In the genomic region with DNA sequence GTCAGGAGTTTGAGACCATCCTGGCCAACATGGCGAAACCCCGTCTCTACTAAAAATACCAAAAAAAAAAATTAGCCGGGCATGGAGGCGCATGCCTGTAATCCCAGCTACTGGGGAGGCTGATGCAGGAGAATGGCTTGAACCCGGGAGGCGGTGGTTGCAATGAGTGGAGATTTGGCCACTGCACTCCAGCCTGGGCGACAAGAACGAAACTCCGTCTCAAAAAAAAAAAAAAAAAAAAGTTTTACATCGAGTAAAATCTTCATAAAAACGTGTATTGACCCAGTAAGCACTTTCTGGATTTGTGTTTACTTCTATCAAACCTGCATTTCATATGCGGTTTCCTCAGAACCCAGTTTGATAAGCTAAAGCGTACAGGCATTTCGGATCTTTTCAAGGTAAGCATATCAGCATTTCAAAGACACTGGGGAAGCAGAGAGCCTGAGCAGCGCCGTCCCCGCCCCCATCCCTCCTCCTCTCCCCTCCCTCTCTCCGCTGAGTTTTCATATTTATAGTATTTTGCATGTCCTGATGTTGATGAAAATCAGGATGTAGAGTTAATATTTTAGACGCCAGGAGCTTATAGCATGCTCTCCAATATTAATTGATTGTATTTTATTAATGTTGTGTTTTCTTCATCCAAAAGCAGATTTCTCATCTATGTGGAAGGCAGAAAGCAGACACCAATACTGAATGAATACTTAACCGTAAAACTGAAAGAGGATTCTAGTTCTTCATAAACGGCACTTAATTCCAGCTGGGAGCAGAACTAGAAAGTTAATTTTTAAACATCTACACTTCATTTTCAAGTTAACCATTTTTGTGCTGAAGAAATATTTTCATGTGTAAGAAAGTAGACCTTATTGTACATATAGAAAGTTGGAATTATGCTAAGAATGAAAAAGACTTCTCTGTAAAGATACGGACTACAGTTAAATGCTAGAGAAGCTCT, we compare ENCODE assay signal across 9 cellular contexts. TPM values are rescaled to one million over a fixed set of nuclear protein-coding genes. Genes with fewer than 3 reads are reported as not detected.
A peak's percentile ranks its signal among the peaks of the same experiment; 100 is the strongest.
DNase-seq lines count a peak whose midpoint lies in the region; ATAC-seq, FAIRE-seq and TF ChIP-seq lines count a peak whose summit lies in the region.
"Had no signal": no experiment of that assay in that cellular context is flagged by ENCODE, and none has a peak within 500 bp of the region (broad histone marks: within the 10 kb centered on the region; RNA-seq: fewer than 3 reads in every experiment).

No MANE protein-coding gene starts in this region.

- BruUV-seq in K562 (replicated peaks; lab: Mats Ljungman, UMichigan): no TSS peak

- no peaks in the 10 kb centered on the region for H3K9me1 ChIP-seq in K562 (ENCODE audit: control insufficient read depth, insufficient read depth, low read length)

- intact Hi-C loops in K562 (cut with micrococcal nuclease): no loop called here

- H3K27ac ChIP-seq in ACC112 (ENCODE audit: low read depth, low read length): no peak overlapping the region
- no peak overlapping the region for H3K27ac ChIP-seq in HUES48 (ENCODE audit: low read depth, low read length)
- H3K27ac ChIP-seq in K562 (ENCODE audit: extremely low read depth, low read depth, low read length): no peak overlapping the region
- no peak overlapping the region for H3K27ac ChIP-seq in muscle layer of colon (ENCODE audit: low read depth, low read length)

- 2% methylated on average over 14 of the region's 22 CpGs for WGBS in K562 (ENCODE audit: insufficient coverage, low coverage, missing lambda C conversion rate)

- no peak for TF ChIP-seq EP300 in K562 (IDR thresholded peaks at IDR 0.05; ENCODE audit: low read length)

- DNase-seq in K562 (ENCODE audit: extremely low read depth in 1 of 4, low spot score in 3 of 4) (peak in 2 of 4 experiments; percentile 43 to 51), NCI-H2081 treated with DMSO at 0.1 percent for 48 hours (lab: John Stamatoyannopoulos, UW) (no peak)

- no peaks in the 10 kb centered on the region for H3K27me3 ChIP-seq in ACC112 (ENCODE audit: insufficient read depth, low read length)
- no peaks in the 10 kb centered on the region for H3K27me3 ChIP-seq in HUES48 (ENCODE audit: control insufficient read depth, insufficient read depth, low read length)
- no peaks in the 10 kb centered on the region for H3K27me3 ChIP-seq in K562 (ENCODE audit: control insufficient read depth in 2 of 2, insufficient read depth in 2 of 2, low read length in 2 of 2)
- H3K27me3 ChIP-seq in muscle layer of colon (ENCODE audit: control insufficient read depth in 1 of 2, insufficient read depth in 2 of 2, low read length in 2 of 2): no peaks in the 10 kb centered on the region

- ATAC-seq in K562 (peak; percentile 70), esophagus mucosa (no peak), HG03108 (IDR thresholded peaks at IDR 0.05; ENCODE audit: unreplicated experiment) (no peak), GM19351 (IDR thresholded peaks at IDR 0.05; ENCODE audit: unreplicated experiment) (no peak)
- ATAC-seq: GM12878 had no signal

- no peak for TF ChIP-seq POLR2A in K562 (conservative IDR thresholded peaks at IDR 0.05)

- no peak for TF ChIP-seq RAD21 in K562 (CRISPR knock-in tag; conservative IDR thresholded peaks at IDR 0.05 in 1 of 2, IDR thresholded peaks at IDR 0.05 in 1 of 2)

- H3K9ac ChIP-seq in HUES48 (ENCODE audit: low read depth, low read length) (no peak overlapping the region), K562 (ENCODE audit: insufficient read depth in 1 of 2, low read depth in 2 of 2, low read length in 2 of 2) (no peak overlapping the region), muscle layer of colon (ENCODE audit: low read length) (no peak overlapping the region)

- H3K4me3 ChIP-seq in ACC112 (ENCODE audit: low read depth, low read length): peak overlapping the region; percentile 81
- H3K4me3 ChIP-seq in HUES48 (ENCODE audit: low read depth, low read length): peak overlapping the region; percentile 47; the same call in 1 of the 2 replicates
- H3K4me3 ChIP-seq in K562: no peak overlapping the region
- peak overlapping the region; percentile 23 to 41 for H3K4me3 ChIP-seq in muscle layer of colon (ENCODE audit: low read depth in 1 of 2, low read length in 2 of 2)
- H3K4me3 ChIP-seq: GM12878 had no signal

- peaks cover 2% of the 10 kb centered on the region for H3K4me1 ChIP-seq in ACC112 (ENCODE audit: control insufficient read depth, insufficient read depth, low read length, unreplicated experiment)
- peaks cover 8% of the 10 kb centered on the region for H3K4me1 ChIP-seq in HUES48 (ENCODE audit: control insufficient read depth, insufficient read depth, low read length)
- peaks cover 3 to 9% of the 10 kb centered on the region in 2 experiments; a peak in 2 of 5 replicates for H3K4me1 ChIP-seq in K562 (replicated peaks in 1 of 2; ENCODE audit: control insufficient read depth in 2 of 2, insufficient read depth in 2 of 2, low read length in 2 of 2)
- H3K4me1 ChIP-seq in muscle layer of colon (ENCODE audit: insufficient read depth, low read length): no peaks in the 10 kb centered on the region

- no peaks in the 10 kb centered on the region for H3K9me3 ChIP-seq in HUES48 (ENCODE audit: control insufficient read depth, insufficient read depth, low read length)
- H3K9me3 ChIP-seq in K562 (replicated peaks; ENCODE audit: control insufficient read depth, insufficient read depth, low read depth, low read length): no peaks in the 10 kb centered on the region
- no peaks in the 10 kb centered on the region for H3K9me3 ChIP-seq in muscle layer of colon (ENCODE audit: low read length)

- CTCF ChIA-PET in K562 (lab: Yijun Ruan, JAX; ENCODE audit: low intra/inter-chr PET ratio): no interaction called here

- POLR2A ChIA-PET in K562 (lab: Yijun Ruan, JAX): interaction anchor here (0.6 to 0.7 kb wide), 2 partner anchors 12 to 179 kb away, joined by 3 read pairs; no protein-coding TSS in a partner anchor

- in situ Hi-C loops in K562 (cut with MboI): no loop called here

- peak; percentile 48 for FAIRE-seq in K562 (lab: Jason Lieb, UNC)
- FAIRE-seq: GM12878 had no signal

- H2AFZ ChIP-seq in ACC112 (ENCODE audit: low read length, unreplicated experiment) (peak overlapping the region; percentile 97), K562 (ENCODE audit: low read depth, low read length) (peak overlapping the region; percentile 65)

- no peak for TF ChIP-seq CTCF in K562 (IDR thresholded peaks at IDR 0.05 in 2 of 3, conservative IDR thresholded peaks at IDR 0.05 in 1 of 3; ENCODE audit: insufficient read depth in 2 of 3, low read depth in 1 of 3, low read length in 3 of 3)

- 0 out of 2 replicates have a peak overlapping the region, but pooled peaks have one; percentile 43 for H3K4me2 ChIP-seq in K562 (ENCODE audit: insufficient read depth, low read length)

- H3K36me3 ChIP-seq in ACC112 (ENCODE audit: insufficient read depth, low read length) (no peaks in the 10 kb centered on the region), HUES48 (ENCODE audit: control insufficient read depth, insufficient read depth, low read length) (no peaks in the 10 kb centered on the region), K562 (ENCODE audit: control insufficient read depth, insufficient read depth, low read length) (no peaks in the 10 kb centered on the region), muscle layer of colon (ENCODE audit: insufficient read depth, low read length) (no peaks in the 10 kb centered on the region)

- H3K79me2 ChIP-seq in ACC112 (ENCODE audit: control insufficient read depth, insufficient read depth, low read length, unreplicated experiment) (no peaks in the 10 kb centered on the region), K562 (ENCODE audit: control insufficient read depth, insufficient read depth, low read length) (no peaks in the 10 kb centered on the region)

- no peaks in the 10 kb centered on the region for H4K20me1 ChIP-seq in K562 (replicated peaks; ENCODE audit: control insufficient read depth, insufficient read depth, low read length)

TF ChIP-seq in K562, 482 proteins besides CTCF, POLR2A, EP300 and RAD21 (continues in another document):
- TF ChIP-seq IRF2 (CRISPR knock-in tag; IDR thresholded peaks at IDR 0.05): no peak

RNA-seq across cellular contexts. Expression of gene HIP1R, which starts 9.2 kb away (rescaled TPM):
- 70.1 and 194 TPM in 2 replicates for total RNA-seq in K562 (2011; cell fraction: chromatin; rRNA removed; ENCODE audit: low replicate concordance)
- 103 and 109 TPM in 2 replicates for total RNA-seq in K562 (2011; cell fraction: nucleolus; rRNA removed)
- total RNA-seq in K562 (2011; cell fraction: nucleoplasm; rRNA removed): 63.5 and 76.8 TPM in 2 replicates
- total RNA-seq in K562 (2014; rRNA removed) (29.2 and 30.4 TPM in 2 replicates), K562 (2014; rRNA removed; fragmentation: Illumina TruSeq; extraction: Trizol) (6.4 and 8.6 TPM in 2 replicates), K562 (2015; rRNA removed; fragmentation: Illumina TruSeq; extraction: Trizol) (12.0 and 13.2 TPM in 2 replicates), K562 (2021) (27.8 and 31.0 TPM in 2 replicates), esophagus mucosa (26.4 TPM)
- polyA plus RNA-seq in K562 (2011; rRNA removed) (14.2 and 17.2 TPM in 2 replicates), K562 (2014; fragmentation: Illumina TruSeq; extraction: Trizol) (21.7 and 33.6 TPM in 2 replicates), K562 (2014; fragmentation: Nextera tagmentation; extraction: Ambion mirVana) (under 1 TPM; 0.15 to 0.45 TPM), K562 (2014; rRNA removed) (27.0 and 29.1 TPM in 2 replicates)
- polyA plus RNA-seq in K562 (2011; cell fraction: cytosol; rRNA removed): 8.8 and 22.2 TPM in 2 replicates
- polyA plus RNA-seq in K562 (2011; cell fraction: nucleus; rRNA removed): 107 and 176 TPM in 2 replicates
- polyA plus RNA-seq in K562 (2012): 15.6 and 30.3 TPM in 2 replicates
- 5.7 and 11.0 TPM in 2 replicates for polyA minus RNA-seq in K562 (2011; rRNA and poly(A)+ RNA removed)
- polyA minus RNA-seq in K562 (2011; cell fraction: cytosol; rRNA and poly(A)+ RNA removed): 6.4 and 7.5 TPM in 2 replicates
- 23.3 and 26.9 TPM in 2 replicates for polyA minus RNA-seq in K562 (2011; cell fraction: nucleus; rRNA and poly(A)+ RNA removed)

RNA-seq across cellular contexts. Expression of gene CCDC62, which starts 51.7 kb away (rescaled TPM):
- total RNA-seq in K562 (2011; cell fraction: chromatin; rRNA removed; ENCODE audit: low replicate concordance): 2.5 and 7.2 TPM in 2 replicates
- total RNA-seq in K562 (2011; cell fraction: nucleolus; rRNA removed): 0.67 and 1.7 TPM in 2 replicates
- total RNA-seq in K562 (2011; cell fraction: nucleoplasm; rRNA removed): 1.9 and 3.3 TPM in 2 replicates
- 0.49 and 1.0 TPM in 2 replicates for total RNA-seq in K562 (2014; rRNA removed)
- 1.4 and 1.6 TPM in 2 replicates for total RNA-seq in K562 (2014; rRNA removed; fragmentation: Illumina TruSeq; extraction: Trizol)
- total RNA-seq in K562 (2015; rRNA removed; fragmentation: Illumina TruSeq; extraction: Trizol): 1.1 and 1.4 TPM in 2 replicates
- total RNA-seq in K562 (2021): 0.74 and 0.75 TPM in 2 replicates
- 0.78 and 0.91 TPM in 2 replicates for polyA plus RNA-seq in K562 (2011; rRNA removed)
- polyA plus RNA-seq in K562 (2011; cell fraction: cytosol; rRNA removed): 0.10 and 0.24 TPM in 2 replicates
- polyA plus RNA-seq in K562 (2011; cell fraction: nucleus; rRNA removed): 0.88 and 1.1 TPM in 2 replicates
- polyA plus RNA-seq in K562 (2012): 0.25 and 1.00 TPM in 2 replicates
- polyA plus RNA-seq in K562 (2014; fragmentation: Illumina TruSeq; extraction: Trizol): 0.33 and 0.65 TPM in 2 replicates
- polyA plus RNA-seq in K562 (2014; fragmentation: Nextera tagmentation; extraction: Ambion mirVana): under 1 TPM; 0.03 to 0.25 TPM
- polyA plus RNA-seq in K562 (2014; rRNA removed): 0.38 and 0.94 TPM in 2 replicates
- 3.4 and 5.4 TPM in 2 replicates for polyA minus RNA-seq in K562 (2011; rRNA and poly(A)+ RNA removed)
- polyA minus RNA-seq in K562 (2011; cell fraction: cytosol; rRNA and poly(A)+ RNA removed): 1.3 and 2.1 TPM in 2 replicates
- 0.81 and 1.6 TPM in 2 replicates for polyA minus RNA-seq in K562 (2011; cell fraction: nucleus; rRNA and poly(A)+ RNA removed)
- total RNA-seq in esophagus mucosa: 0.24 TPM
